1 cellular context compared by ENCODE assay signal in genomic region chr19:55659822-55660221, GRCh38.
TF ChIP-seq lines count a peak whose summit lies in the region.

No MANE protein-coding gene starts in this region.

TF ChIP-seq in GM12878, 131 proteins besides CTCF, POLR2A, EP300 and RAD21:
- TF ChIP-seq BHLHE40 (IDR thresholded peaks at IDR 0.05; ENCODE audit: borderline replicate concordance in 1 of 2, low read depth in 2 of 2, low read length in 1 of 2): no peak
- TF ChIP-seq SPI1 (IDR thresholded peaks at IDR 0.05; ENCODE audit: borderline replicate concordance, insufficient read depth, low read depth, low read length): peak; percentile 65; the same call in 1 of the 2 replicates
